1 cellular context compared by ENCODE assay signal in genomic region chr5:177607452-177608192, GRCh38.
TF ChIP-seq lines count a peak whose summit lies in the region.

No MANE protein-coding gene starts in this region.

TF ChIP-seq in H1, 55 proteins besides CTCF, POLR2A, EP300 and RAD21:
- TF ChIP-seq TAF1 (IDR thresholded peaks at IDR 0.05; ENCODE audit: low read depth, low read length) (peak; percentile 65), SP2 (IDR thresholded peaks at IDR 0.05; ENCODE audit: low read length) (peak; percentile 17; the same call in 1 of the 2 replicates), CHD7 (IDR thresholded peaks at IDR 0.05; ENCODE audit: insufficient replicate concordance, low read length) (no peak), MAX (IDR thresholded peaks at IDR 0.05) (peak; percentile 48; the same call in 1 of the 2 replicates), SP1 (IDR thresholded peaks at IDR 0.05; ENCODE audit: low read depth, low read length) (peak; percentile 84), TBP (IDR thresholded peaks at IDR 0.05; ENCODE audit: low read depth, low read length) (peak; percentile 48; the same call in 1 of the 2 replicates), E2F6 (IDR thresholded peaks at IDR 0.05) (peak; percentile 37), CREB1 (IDR thresholded peaks at IDR 0.05) (peak; percentile 36; the same call in 1 of the 2 replicates), TAF7 (optimal IDR thresholded peaks at IDR 0.05; ENCODE audit: borderline replicate concordance, low read depth, low read length) (peak; percentile 33), POLR2AphosphoS5 (IDR thresholded peaks at IDR 0.05; ENCODE audit: low read depth, low read length) (peak; percentile 31; the same call in 1 of the 2 replicates), SIN3A (conservative IDR thresholded peaks at IDR 0.05 in 1 of 2, IDR thresholded peaks at IDR 0.05 in 1 of 2; ENCODE audit: low read depth in 1 of 2, low read length in 2 of 2) (no peak), JUND (IDR thresholded peaks at IDR 0.05; ENCODE audit: low read length) (no peak), ASH2L (IDR thresholded peaks at IDR 0.05; ENCODE audit: low read length) (peak; percentile 78)
